Comparison of ENCODE assay signal across 8 cellular contexts in genomic region chr10:5873515-5873995, GRCh38. TPM values are rescaled to one million over a fixed set of nuclear protein-coding genes. Genes with fewer than 3 reads are reported as not detected.
DNase-seq lines count a peak whose midpoint lies in the region; ATAC-seq and TF ChIP-seq lines count a peak whose summit lies in the region.

No MANE protein-coding gene starts in this region.

- ATAC-seq in GM21526 (IDR thresholded peaks at IDR 0.05; ENCODE audit: low FRiP score, unreplicated experiment): peak; percentile 72
- ATAC-seq in aorta (ENCODE audit: low FRiP score): peak; percentile 88

- H3K4me3 Mint-ChIP-seq in activated naive CD4-positive, alpha-beta T cell treated with anti-CD3 and anti-CD28 coated beads for 36 hours: peak overlapping the region; percentile 44
- H3K4me3 Mint-ChIP-seq in progenitor cell of endocrine pancreas (ENCODE audit: low read depth): no peak overlapping the region

- intact Hi-C loops in activated naive CD4-positive, alpha-beta T cell treated with anti-CD3 and anti-CD28 coated beads for 36 hours (cut with micrococcal nuclease): loop anchor here (1.0 to 2.0 kb wide), 4 partner anchors 61 to 431 kb away; partner anchors contain the start of genes GDI2 and TASOR2
- intact Hi-C loops in aorta (cut with DNase I): loop anchor here (5.0 to 10.0 kb wide), 4 partner anchors 61 to 1059 kb away; partner anchors contain the start of genes TASOR2 (in 2 of the 2) and GDI2 (in 1 of the 2)

- H3K36me3 Mint-ChIP-seq in activated naive CD4-positive, alpha-beta T cell treated with anti-CD3 and anti-CD28 coated beads for 36 hours (ENCODE audit: low read depth): peaks cover 10% of the 10 kb centered on the region
- H3K36me3 Mint-ChIP-seq in progenitor cell of endocrine pancreas (ENCODE audit: insufficient read depth): peaks cover 30% of the 10 kb centered on the region

- no peak overlapping the region for H3K4me3 ChIP-seq in aorta (ENCODE audit: low read length in 2 of 2)

- H3K27ac Mint-ChIP-seq in activated naive CD4-positive, alpha-beta T cell treated with anti-CD3 and anti-CD28 coated beads for 36 hours: no peak overlapping the region
- no peak overlapping the region for H3K27ac Mint-ChIP-seq in progenitor cell of endocrine pancreas

- CTCF ChIA-PET in activated naive CD4-positive, alpha-beta T cell treated with anti-CD3 and anti-CD28 coated beads for 36 hours (lab: Charles Lee): interaction anchor here (0.6 to 2.5 kb wide), 20 partner anchors 11 to 243 kb away, joined by 3 to 16 read pairs (median 3); partner anchors contain the start of gene ASB13

- H3K4me1 Mint-ChIP-seq in activated naive CD4-positive, alpha-beta T cell treated with anti-CD3 and anti-CD28 coated beads for 36 hours (ENCODE audit: low read depth): peaks cover 3% of the 10 kb centered on the region
- no peaks in the 10 kb centered on the region for H3K4me1 Mint-ChIP-seq in progenitor cell of endocrine pancreas (ENCODE audit: low read depth)

- DNase-seq in DMS53 treated with DMSO at 0.1 percent for 48 hours (lab: John Stamatoyannopoulos, UW; ENCODE audit: unreplicated experiment) (peak; percentile 69), KG1 (lab: John Stamatoyannopoulos, UW) (peak; percentile 61), SK-MEL-5 (ENCODE audit: low read depth, low spot score) (peak; percentile 72), glomerular endothelial cell (ENCODE audit: extremely low read depth, low read depth, low spot score) (peak; percentile 60), progenitor cell of endocrine pancreas (ENCODE audit: low spot score, unreplicated experiment) (peak; percentile 39), aorta (peak in 1 of 2 donors; percentile 70)
- DNase-seq in activated naive CD4-positive, alpha-beta T cell treated with anti-CD3 and anti-CD28 coated beads for 36 hours: peak; percentile 85

- H3K9me3 Mint-ChIP-seq in activated naive CD4-positive, alpha-beta T cell treated with anti-CD3 and anti-CD28 coated beads for 36 hours: peaks cover 2% of the 10 kb centered on the region
- H3K9me3 Mint-ChIP-seq in progenitor cell of endocrine pancreas (ENCODE audit: low read depth): peaks cover 4% of the 10 kb centered on the region

- no peaks in the 10 kb centered on the region for H3K9me3 ChIP-seq in aorta (ENCODE audit: control insufficient read depth, low read length)

- peak; percentile 80 for TF ChIP-seq CTCF in progenitor cell of endocrine pancreas (IDR thresholded peaks at IDR 0.05; ENCODE audit: unreplicated experiment)

- no peaks in the 10 kb centered on the region for H3K4me1 ChIP-seq in aorta (ENCODE audit: control insufficient read depth in 1 of 2, insufficient read depth in 2 of 2, low read length in 2 of 2)

- WGBS in aorta, 2 donors: 48 to 54% methylated on average over 9 of the region's 9 CpGs

- no peaks in the 10 kb centered on the region for H3K27me3 Mint-ChIP-seq in activated naive CD4-positive, alpha-beta T cell treated with anti-CD3 and anti-CD28 coated beads for 36 hours (ENCODE audit: low read depth)
- no peaks in the 10 kb centered on the region for H3K27me3 Mint-ChIP-seq in progenitor cell of endocrine pancreas

- H3K27me3 ChIP-seq in aorta (ENCODE audit: control insufficient read depth in 1 of 2, insufficient read depth in 2 of 2, low read length in 1 of 2): no peaks in the 10 kb centered on the region

- no peak overlapping the region for H3K27ac ChIP-seq in aorta (ENCODE audit: low read depth in 1 of 2, low read length in 2 of 2)

- in situ Hi-C loops in SK-MEL-5 (cut with HindIII; ENCODE audit: low pct_unique_long_range_greater_than_20kb, low sequenced_read_pairs): no loop called here

- H3K36me3 ChIP-seq in aorta (ENCODE audit: control insufficient read depth in 1 of 2, insufficient read depth in 2 of 2, low read length in 1 of 2): peaks cover 2 to 7% of the 10 kb centered on the region in 2 donors

RNA-seq across cellular contexts. Expression of gene ANKRD16, which starts 16.1 kb away (rescaled TPM):
- total RNA-seq in SK-MEL-5 (2014; rRNA removed; shearing (Covaris generic)): 8.9 and 9.2 TPM in 2 replicates
- polyA plus RNA-seq in SK-MEL-5 (2015; cell fraction: cytosol; rRNA removed): 4.8 and 9.6 TPM in 2 replicates
- polyA plus RNA-seq in SK-MEL-5 (2015; cell fraction: nucleus; rRNA removed): 12.4 and 13.3 TPM in 2 replicates
- total RNA-seq in activated naive CD4-positive, alpha-beta T cell treated with anti-CD3 and anti-CD28 coated beads for 36 hours: 1 to 10 TPM; 3.6 to 3.9 TPM
- total RNA-seq in glomerular endothelial cell: 5.9 and 13.9 TPM in 2 replicates
- total RNA-seq in progenitor cell of endocrine pancreas: 16.8 and 18.0 TPM in 2 replicates
- 1 to 10 TPM; 4.6 to 8.8 TPM for total RNA-seq in aorta
- polyA plus RNA-seq in aorta: 1 to 10 TPM; 6.1 to 6.7 TPM

RNA-seq across cellular contexts. Expression of gene FBH1, which starts 16.5 kb away (rescaled TPM):
- total RNA-seq in SK-MEL-5 (2014; rRNA removed; shearing (Covaris generic)): 70.9 and 75.8 TPM in 2 replicates
- 63.8 and 72.5 TPM in 2 replicates for polyA plus RNA-seq in SK-MEL-5 (2015; cell fraction: cytosol; rRNA removed)
- 142 and 212 TPM in 2 replicates for polyA plus RNA-seq in SK-MEL-5 (2015; cell fraction: nucleus; rRNA removed)
- 10 to 100 TPM; 40.4 to 42.7 TPM for total RNA-seq in activated naive CD4-positive, alpha-beta T cell treated with anti-CD3 and anti-CD28 coated beads for 36 hours
- total RNA-seq in glomerular endothelial cell: 73.8 and 84.5 TPM in 2 replicates
- total RNA-seq in progenitor cell of endocrine pancreas: 85.5 and 87.4 TPM in 2 replicates
- total RNA-seq in aorta: 100 to 1,000 TPM; 108 to 110 TPM
- polyA plus RNA-seq in aorta: 100 to 1,000 TPM in 1 of 2 donors, 10 to 100 TPM in 1; 36.9 to 101 TPM
